In the genomic region with DNA sequence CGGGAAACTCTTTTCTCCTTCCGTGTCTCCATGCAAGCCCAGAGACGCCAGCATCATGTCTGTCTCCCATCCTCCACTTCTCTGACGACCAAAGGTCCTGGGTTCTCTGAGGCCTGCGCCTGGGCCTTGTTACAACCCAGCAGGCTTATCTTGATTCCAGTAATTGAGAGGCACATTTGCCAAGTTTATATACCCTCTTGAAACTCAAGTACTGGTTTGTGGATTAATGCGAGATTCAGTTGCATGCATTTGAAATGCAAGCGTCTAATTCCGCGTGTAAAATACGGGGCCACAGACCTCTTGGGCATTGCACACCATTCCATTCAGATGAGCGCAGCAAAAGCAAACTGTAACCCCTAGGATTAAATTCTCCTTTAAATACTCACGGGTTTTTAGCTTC, we compare ENCODE assay signal across 14 cellular contexts. TPM values are rescaled to one million over a fixed set of nuclear protein-coding genes. Genes with fewer than 3 reads are reported as not detected.
"Had no signal": no experiment of that assay in that cellular context is flagged by ENCODE, and none has a peak within 500 bp of the region (broad histone marks: within the 10 kb centered on the region; RNA-seq: fewer than 3 reads in every experiment).

No MANE protein-coding gene starts in this region.

- DNase-seq: activated CD4-positive, alpha-beta memory T cell treated with anti-CD3 and anti-CD28 coated beads for 36 hours; activated CD4-positive, alpha-beta T cell treated with anti-CD3 and anti-CD28 coated beads for 1 hour; activated effector memory CD4-positive, alpha-beta T cell treated with anti-CD3 and anti-CD28 coated beads, Interleukin-2, amount 50 U/mL, for 16 hours; activated naive CD8-positive, alpha-beta T cell treated with anti-CD3 and anti-CD28 coated beads for 36 hours; activated T-cell treated with anti-CD3 and anti-CD28 coated beads, Interleukin-2, amount 50 U/mL, for 4 hours; anterior cingulate cortex; heart left ventricle; stimulated activated CD4-positive, alpha-beta T cell treated with anti-CD3 and anti-CD28 coated beads, Interleukin-4, amount 100 ng/mL, for 1 hour; stimulated activated CD8-positive, alpha-beta memory T cell treated with anti-CD3 and anti-CD28 coated beads, Interleukin-4, amount 100 ng/mL, for 48 hours; T-cell; T1000; uterus had no signal

- ATAC-seq: activated T-cell treated with anti-CD3 and anti-CD28 coated beads, Interleukin-2, amount 50 U/mL, for 4 hours; heart left ventricle; sciatic nerve; T-cell had no signal

- H3K4me3 ChIP-seq: breast epithelium, heart left ventricle, uterus had no signal

RNA-seq across cellular contexts. Expression of gene CRISPLD2, which starts 28.7 kb away (rescaled TPM):
- total RNA-seq: activated naive CD8-positive, alpha-beta T cell treated with anti-CD3 and anti-CD28 coated beads for 36 hours had no signal
